Comparison of ENCODE assay signal across 8 cellular contexts in genomic region chr21:38219049-38219628, GRCh38. TPM values are rescaled to one million over a fixed set of nuclear protein-coding genes. Genes with fewer than 3 reads are reported as not detected.
DNase-seq lines count a peak whose midpoint lies in the region; ATAC-seq and TF ChIP-seq lines count a peak whose summit lies in the region.

No MANE protein-coding gene starts in this region.

- H3K4me2 ChIP-seq in IMR-90 (ENCODE audit: low read depth, low read length) (no peak overlapping the region), OCI-LY7 (ENCODE audit: low read length) (no peak overlapping the region)

- H2AK5ac ChIP-seq in IMR-90 (ENCODE audit: low read depth, low read length) = no peak overlapping the region

- POLR2A ChIA-PET in IMR-90 (lab: Charles Lee; ENCODE audit: unreplicated experiment) (no interaction called here), OCI-LY7 (lab: Charles Lee) (no interaction called here)

- H2AFZ ChIP-seq in IMR-90 (replicated peaks; ENCODE audit: low read length, poor library complexity) = no peak overlapping the region
- H2AFZ ChIP-seq in OCI-LY7 (ENCODE audit: low read length) = no peak overlapping the region

- H3K9me1 ChIP-seq in IMR-90 (ENCODE audit: insufficient read depth, low read length) = no peaks in the 10 kb centered on the region

- no peak overlapping the region for H3K4me3 Mint-ChIP-seq in nephron

- peak; percentile 95 for TF ChIP-seq RAD21 in IMR-90 (IDR thresholded peaks at IDR 0.05; ENCODE audit: low read length)

- H3K9me3 ChIP-seq in IMR-90 (ENCODE audit: control insufficient read depth, insufficient read depth, low read length) (peaks cover 14% of the 10 kb centered on the region), OCI-LY7 (ENCODE audit: low read length) (0 out of 2 replicates have a peak, but pooled peaks cover 5% of the 10 kb centered on the region), suprapubic skin (no peaks in the 10 kb centered on the region)

- H4K8ac ChIP-seq in IMR-90 (ENCODE audit: low read depth in 2 of 2, low read length in 2 of 2) = 0 out of 4 replicates have a peak overlapping the region, but pooled peaks have one; percentile 42 to 50

- H3K4me1 Mint-ChIP-seq in nephron = peaks cover 5% of the 10 kb centered on the region

- H3K36me3 ChIP-seq in IMR-90 (ENCODE audit: control insufficient read depth, insufficient read depth, low read length) (no peaks in the 10 kb centered on the region), OCI-LY7 (ENCODE audit: insufficient read depth, low read length) (no peaks in the 10 kb centered on the region), suprapubic skin (no peaks in the 10 kb centered on the region)

- TF ChIP-seq CTCF in IMR-90 (conservative IDR thresholded peaks at IDR 0.05; ENCODE audit: low read depth, low read length) (peak; percentile 91), OCI-LY7 (conservative IDR thresholded peaks at IDR 0.05; ENCODE audit: low read length) (peak; percentile 96), fibroblast of mammary gland (conservative IDR thresholded peaks at IDR 0.05; ENCODE audit: control insufficient read depth, insufficient read depth, low read depth, low read length) (peak; percentile 95), nephron (IDR thresholded peaks at IDR 0.05; ENCODE audit: unreplicated experiment in 3 of 3) (peak; percentile 87 to 91 (median 87)), suprapubic skin (IDR thresholded peaks at IDR 0.05) (peak; percentile 94 to 96)

- BruUV-seq in IMR-90 (replicated peaks; lab: Mats Ljungman, UMichigan) (no TSS peak), OCI-LY7 (replicated peaks; lab: Mats Ljungman, UMichigan) (no TSS peak)

- H3K14ac ChIP-seq in IMR-90 (replicated peaks; ENCODE audit: low read depth, low read length) = peak overlapping the region; percentile 44; the same call in 1 of the 2 replicates

- DNase-seq in GF-D8 (lab: John Stamatoyannopoulos, UW) (peak; percentile 52), IMR-90 (peak; percentile 79), OCI-LY7 (ENCODE audit: low spot score) (peak; percentile 53), fibroblast of mammary gland (ENCODE audit: low read depth) (peak; percentile 91), suprapubic skin (ENCODE audit: low spot score in 2 of 2) (peak; percentile 77 to 87)
- peak; percentile 43 for DNase-seq in activated T-cell treated with anti-CD3 and anti-CD28 coated beads, Interleukin-2, amount 50 U/mL, for 1 hour

- H2BK20ac ChIP-seq in IMR-90 (ENCODE audit: low read depth, low read length) = peak overlapping the region; percentile 60; the same call in 1 of the 2 replicates

- in situ Hi-C loops in IMR-90 (cut with MboI; ENCODE audit: low sequenced_read_pairs) = no loop called here

- H3K27me3 Mint-ChIP-seq in nephron (ENCODE audit: low read depth) = no peaks in the 10 kb centered on the region

- H3K23ac ChIP-seq in IMR-90 (ENCODE audit: low read depth, low read length) = no peak overlapping the region

- H3K27ac Mint-ChIP-seq in nephron = no peak overlapping the region

- 7% methylated on average over 2 of the region's 7 CpGs; no CpG with 5 or more reads in 1 of the 2 experiments for WGBS in IMR-90 (ENCODE audit: extremely low coverage in 2 of 2, insufficient read length in 1 of 2), 2 experiments
- 6% methylated on average over 7 of the region's 7 CpGs for WGBS in suprapubic skin

- H3K4me3 ChIP-seq in IMR-90 (ENCODE audit: insufficient read depth, low read depth, low read length) = no peak overlapping the region
- no peak overlapping the region for H3K4me3 ChIP-seq in OCI-LY7 (ENCODE audit: low read depth, low read length, poor library complexity, severe bottlenecking)
- H3K4me3 ChIP-seq in fibroblast of mammary gland (ENCODE audit: control insufficient read depth, low read depth, low read length) = no peak overlapping the region
- no peak overlapping the region for H3K4me3 ChIP-seq in suprapubic skin

- no peak overlapping the region for H2AK9ac ChIP-seq in IMR-90 (replicated peaks; ENCODE audit: low read depth, low read length, poor library complexity)

- peak overlapping the region; percentile 63; the same call in 1 of the 2 replicates for H3K4ac ChIP-seq in IMR-90 (ENCODE audit: low read depth, low read length)

- no peak overlapping the region; the same call in 1 of the 2 replicates for H2BK120ac ChIP-seq in IMR-90 (ENCODE audit: low read depth, low read length)

- TF ChIP-seq POLR2A in IMR-90 (IDR thresholded peaks at IDR 0.05; ENCODE audit: low read depth, low read length) (no peak), suprapubic skin (IDR thresholded peaks at IDR 0.05) (no peak)

- H3K79me1 ChIP-seq in IMR-90 (ENCODE audit: low read depth in 1 of 2, low read length in 2 of 2) = no peaks in the 10 kb centered on the region

- H3K36me3 Mint-ChIP-seq in nephron (ENCODE audit: low read depth) = peaks cover 18% of the 10 kb centered on the region

- H4K20me1 ChIP-seq in IMR-90 (ENCODE audit: insufficient read depth, low read length) (no peaks in the 10 kb centered on the region), OCI-LY7 (ENCODE audit: insufficient read depth, low read length) (no peaks in the 10 kb centered on the region)

- H3K4me1 ChIP-seq in IMR-90 (ENCODE audit: control insufficient read depth, insufficient read depth, low read length) (no peaks in the 10 kb centered on the region), OCI-LY7 (ENCODE audit: insufficient read depth, low read length, poor library complexity, severe bottlenecking) (no peaks in the 10 kb centered on the region), suprapubic skin (no peaks in the 10 kb centered on the region)

- dilution Hi-C loops in IMR-90 (cut with HindIII; ENCODE audit: low sequenced_read_pairs, unreplicated experiment) = loop anchor here (25.0 kb wide), 1 partner anchor 143 kb away; no protein-coding TSS in a partner anchor

- H4K91ac ChIP-seq in IMR-90 (ENCODE audit: insufficient read depth, low read depth, low read length) = no peak overlapping the region

- no peaks in the 10 kb centered on the region for H3K79me2 ChIP-seq in OCI-LY7 (ENCODE audit: insufficient read depth, low read depth, low read length)

- no peak overlapping the region for H3K27ac ChIP-seq in IMR-90 (ENCODE audit: insufficient read depth, low read length)
- H3K27ac ChIP-seq in OCI-LY7 (ENCODE audit: low read depth, low read length, poor library complexity, severe bottlenecking) = no peak overlapping the region
- no peak overlapping the region for H3K27ac ChIP-seq in suprapubic skin

- H2BK15ac ChIP-seq in IMR-90 (ENCODE audit: low read depth, low read length) = 0 out of 3 replicates have a peak overlapping the region, but pooled peaks have one; percentile 83

- CTCF ChIA-PET in IMR-90 (lab: Yijun Ruan, JAX) = interaction anchor here (0.6 to 2.8 kb wide), 16 partner anchors 9 to 518 kb away, joined by 3 to 30 read pairs (median 4); no protein-coding TSS in a partner anchor
- CTCF ChIA-PET in OCI-LY7 (lab: Charles Lee; ENCODE audit: unreplicated experiment) = no interaction called here

- no peaks in the 10 kb centered on the region for H3K9me2 ChIP-seq in OCI-LY7 (ENCODE audit: insufficient read depth, low read length)

- no peak overlapping the region for H4K5ac ChIP-seq in IMR-90 (ENCODE audit: low read depth, low read length)

- no peak overlapping the region for H2BK5ac ChIP-seq in IMR-90 (ENCODE audit: low read depth, low read length, poor library complexity, severe bottlenecking)

- peak; percentile 98 for ATAC-seq in IMR-90 (ENCODE audit: low read depth)
- no peak for ATAC-seq in GM18858 (IDR thresholded peaks at IDR 0.05; ENCODE audit: unreplicated experiment)

- H3K27me3 ChIP-seq in IMR-90 (ENCODE audit: control insufficient read depth, insufficient read depth, low read length) (no peaks in the 10 kb centered on the region), suprapubic skin (no peaks in the 10 kb centered on the region)

- H3K18ac ChIP-seq in IMR-90 (ENCODE audit: low read depth, low read length) = no peak overlapping the region

- TF ChIP-seq EP300 in suprapubic skin (IDR thresholded peaks at IDR 0.05) = no peak

- no peak overlapping the region for H3K56ac ChIP-seq in IMR-90 (ENCODE audit: extremely low read depth, insufficient read depth, low read length)

- intact Hi-C loops in IMR-90 (cut with micrococcal nuclease) = loop anchor here (1.0 to 5.0 kb wide), 6 partner anchors 47 to 517 kb away; no protein-coding TSS in a partner anchor
- intact Hi-C loops in OCI-LY7 (cut with micrococcal nuclease; ENCODE audit: unreplicated experiment) = loop anchor here (2.0 to 10.0 kb wide), 2 partner anchors 138 to 916 kb away; no protein-coding TSS in a partner anchor

- H3K9me3 Mint-ChIP-seq in nephron = peaks cover 34% of the 10 kb centered on the region

- H3K9ac ChIP-seq in IMR-90 (ENCODE audit: low read depth, low read length) = no peak overlapping the region

TF ChIP-seq in IMR-90, 13 proteins besides CTCF, POLR2A, EP300 and RAD21 (continues in another document):
- TF ChIP-seq CEBPB (IDR thresholded peaks at IDR 0.05; ENCODE audit: low read depth, low read length) (no peak), RFX5 (IDR thresholded peaks at IDR 0.05; ENCODE audit: low read depth, low read length) (no peak), MAZ (IDR thresholded peaks at IDR 0.05; ENCODE audit: borderline replicate concordance, low read depth, low read length) (no peak), CHD1 (IDR thresholded peaks at IDR 0.05; ENCODE audit: low read depth, low read length) (no peak), MXI1 (IDR thresholded peaks at IDR 0.05; ENCODE audit: borderline replicate concordance, low read depth, low read length) (no peak), RCOR1 (IDR thresholded peaks at IDR 0.05; ENCODE audit: insufficient replicate concordance, low read length) (no peak), SMC3 (IDR thresholded peaks at IDR 0.05; ENCODE audit: low read depth, low read length) (peak; percentile 99)
- TF ChIP-seq, protein P1, sequence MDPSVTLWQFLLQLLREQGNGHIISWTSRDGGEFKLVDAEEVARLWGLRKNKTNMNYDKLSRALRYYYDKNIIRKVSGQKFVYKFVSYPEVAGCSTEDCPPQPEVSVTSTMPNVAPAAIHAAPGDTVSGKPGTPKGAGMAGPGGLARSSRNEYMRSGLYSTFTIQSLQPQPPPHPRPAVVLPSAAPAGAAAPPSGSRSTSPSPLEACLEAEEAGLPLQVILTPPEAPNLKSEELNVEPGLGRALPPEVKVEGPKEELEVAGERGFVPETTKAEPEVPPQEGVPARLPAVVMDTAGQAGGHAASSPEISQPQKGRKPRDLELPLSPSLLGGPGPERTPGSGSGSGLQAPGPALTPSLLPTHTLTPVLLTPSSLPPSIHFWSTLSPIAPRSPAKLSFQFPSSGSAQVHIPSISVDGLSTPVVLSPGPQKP (IDR thresholded peaks at IDR 0.05; ENCODE audit: borderline replicate concordance, low read depth, low read length) = no peak

RNA-seq across cellular contexts. Expression of gene KCNJ15, which starts 37.7 kb away (rescaled TPM):
- total RNA-seq in IMR-90 (2012; rRNA removed) (under 0.01 TPM in 2 replicates), OCI-LY7 (2022) (not detected in 2 replicates), suprapubic skin (1 to 10 TPM; 4.6 to 9.2 (median 6.5) TPM)
- 0.07 TPM in 1 of 2 replicates, not detected in the other for polyA plus RNA-seq in IMR-90 (2012; rRNA removed)
- not detected in 2 replicates for polyA plus RNA-seq in IMR-90 (2012; cell fraction: cytosol; rRNA removed)
- polyA plus RNA-seq in IMR-90 (2012; cell fraction: nucleus; rRNA removed; ENCODE audit: low replicate concordance) = 0.11 TPM in 1 of 2 replicates, not detected in the other
- total RNA-seq in OCI-LY7 (2014; rRNA removed; shearing (Covaris generic)) = not detected in 2 replicates
